3 cellular contexts compared by ENCODE assay signal in genomic region chr17:66008680-66009079, GRCh38.
A peak's percentile ranks its signal among the peaks of the same experiment; 100 is the strongest.
TF ChIP-seq lines count a peak whose summit lies in the region.

No MANE protein-coding gene starts in this region.

TF ChIP-seq in SK-N-SH treated with all-trans-retinoic acid at 6 μM for 48 hours, 23 proteins besides CTCF, POLR2A, EP300 and RAD21:
- TF ChIP-seq, protein P1, sequence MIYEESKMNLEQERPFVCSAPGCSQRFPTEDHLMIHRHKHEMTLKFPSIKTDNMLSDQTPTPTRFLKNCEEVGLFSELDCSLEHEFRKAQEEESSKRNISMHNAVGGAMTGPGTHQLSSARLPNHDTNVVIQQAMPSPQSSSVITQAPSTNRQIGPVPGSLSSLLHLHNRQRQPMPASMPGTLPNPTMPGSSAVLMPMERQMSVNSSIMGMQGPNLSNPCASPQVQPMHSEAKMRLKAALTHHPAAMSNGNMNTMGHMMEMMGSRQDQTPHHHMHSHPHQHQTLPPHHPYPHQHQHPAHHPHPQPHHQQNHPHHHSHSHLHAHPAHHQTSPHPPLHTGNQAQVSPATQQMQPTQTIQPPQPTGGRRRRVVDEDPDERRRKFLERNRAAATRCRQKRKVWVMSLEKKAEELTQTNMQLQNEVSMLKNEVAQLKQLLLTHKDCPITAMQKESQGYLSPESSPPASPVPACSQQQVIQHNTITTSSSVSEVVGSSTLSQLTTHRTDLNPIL (CRISPR knock-in tag; IDR thresholded peaks at IDR 0.05; ENCODE audit: low read depth), result no peak
- peak; percentile 93 for TF ChIP-seq ZNF8 (CRISPR knock-in tag; IDR thresholded peaks at IDR 0.05)
- TF ChIP-seq RARB (CRISPR knock-in tag; IDR thresholded peaks at IDR 0.05), result no peak
- TF ChIP-seq ZC3H10 (CRISPR knock-in tag; IDR thresholded peaks at IDR 0.05), result no peak
- no peak for TF ChIP-seq BACH2 (CRISPR knock-in tag; IDR thresholded peaks at IDR 0.05; ENCODE audit: borderline replicate concordance)
- TF ChIP-seq ZFP3 (CRISPR knock-in tag; IDR thresholded peaks at IDR 0.05), result no peak

TF ChIP-seq in SK-N-SH, 30 proteins besides CTCF, POLR2A, EP300 and RAD21:
- TF ChIP-seq, protein P2, sequence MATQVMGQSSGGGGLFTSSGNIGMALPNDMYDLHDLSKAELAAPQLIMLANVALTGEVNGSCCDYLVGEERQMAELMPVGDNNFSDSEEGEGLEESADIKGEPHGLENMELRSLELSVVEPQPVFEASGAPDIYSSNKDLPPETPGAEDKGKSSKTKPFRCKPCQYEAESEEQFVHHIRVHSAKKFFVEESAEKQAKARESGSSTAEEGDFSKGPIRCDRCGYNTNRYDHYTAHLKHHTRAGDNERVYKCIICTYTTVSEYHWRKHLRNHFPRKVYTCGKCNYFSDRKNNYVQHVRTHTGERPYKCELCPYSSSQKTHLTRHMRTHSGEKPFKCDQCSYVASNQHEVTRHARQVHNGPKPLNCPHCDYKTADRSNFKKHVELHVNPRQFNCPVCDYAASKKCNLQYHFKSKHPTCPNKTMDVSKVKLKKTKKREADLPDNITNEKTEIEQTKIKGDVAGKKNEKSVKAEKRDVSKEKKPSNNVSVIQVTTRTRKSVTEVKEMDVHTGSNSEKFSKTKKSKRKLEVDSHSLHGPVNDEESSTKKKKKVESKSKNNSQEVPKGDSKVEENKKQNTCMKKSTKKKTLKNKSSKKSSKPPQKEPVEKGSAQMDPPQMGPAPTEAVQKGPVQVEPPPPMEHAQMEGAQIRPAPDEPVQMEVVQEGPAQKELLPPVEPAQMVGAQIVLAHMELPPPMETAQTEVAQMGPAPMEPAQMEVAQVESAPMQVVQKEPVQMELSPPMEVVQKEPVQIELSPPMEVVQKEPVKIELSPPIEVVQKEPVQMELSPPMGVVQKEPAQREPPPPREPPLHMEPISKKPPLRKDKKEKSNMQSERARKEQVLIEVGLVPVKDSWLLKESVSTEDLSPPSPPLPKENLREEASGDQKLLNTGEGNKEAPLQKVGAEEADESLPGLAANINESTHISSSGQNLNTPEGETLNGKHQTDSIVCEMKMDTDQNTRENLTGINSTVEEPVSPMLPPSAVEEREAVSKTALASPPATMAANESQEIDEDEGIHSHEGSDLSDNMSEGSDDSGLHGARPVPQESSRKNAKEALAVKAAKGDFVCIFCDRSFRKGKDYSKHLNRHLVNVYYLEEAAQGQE (IDR thresholded peaks at IDR 0.05; ENCODE audit: low read depth, low read length), result no peak
- TF ChIP-seq RFX5 (IDR thresholded peaks at IDR 0.05; ENCODE audit: low read length) (no peak), IRF3 (IDR thresholded peaks at IDR 0.05; ENCODE audit: low read depth, low read length) (no peak), TAF1 (IDR thresholded peaks at IDR 0.05; ENCODE audit: borderline replicate concordance, low read depth, low read length) (no peak)
TF ChIP-seq in SK-N-SH: peak in this region for 0.

TF ChIP-seq in HEK293, 187 proteins besides CTCF, POLR2A, EP300 and RAD21 (continued from another document):
- TF ChIP-seq, protein P3, sequence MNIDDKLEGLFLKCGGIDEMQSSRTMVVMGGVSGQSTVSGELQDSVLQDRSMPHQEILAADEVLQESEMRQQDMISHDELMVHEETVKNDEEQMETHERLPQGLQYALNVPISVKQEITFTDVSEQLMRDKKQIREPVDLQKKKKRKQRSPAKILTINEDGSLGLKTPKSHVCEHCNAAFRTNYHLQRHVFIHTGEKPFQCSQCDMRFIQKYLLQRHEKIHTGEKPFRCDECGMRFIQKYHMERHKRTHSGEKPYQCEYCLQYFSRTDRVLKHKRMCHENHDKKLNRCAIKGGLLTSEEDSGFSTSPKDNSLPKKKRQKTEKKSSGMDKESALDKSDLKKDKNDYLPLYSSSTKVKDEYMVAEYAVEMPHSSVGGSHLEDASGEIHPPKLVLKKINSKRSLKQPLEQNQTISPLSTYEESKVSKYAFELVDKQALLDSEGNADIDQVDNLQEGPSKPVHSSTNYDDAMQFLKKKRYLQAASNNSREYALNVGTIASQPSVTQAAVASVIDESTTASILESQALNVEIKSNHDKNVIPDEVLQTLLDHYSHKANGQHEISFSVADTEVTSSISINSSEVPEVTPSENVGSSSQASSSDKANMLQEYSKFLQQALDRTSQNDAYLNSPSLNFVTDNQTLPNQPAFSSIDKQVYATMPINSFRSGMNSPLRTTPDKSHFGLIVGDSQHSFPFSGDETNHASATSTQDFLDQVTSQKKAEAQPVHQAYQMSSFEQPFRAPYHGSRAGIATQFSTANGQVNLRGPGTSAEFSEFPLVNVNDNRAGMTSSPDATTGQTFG (tag by site-specific recombination; IDR thresholded peaks at IDR 0.05; ENCODE audit: borderline replicate concordance), result no peak
- TF ChIP-seq ZNF561 (tag by site-specific recombination; IDR thresholded peaks at IDR 0.05; ENCODE audit: borderline replicate concordance) (no peak), ZNF24 (tag by site-specific recombination; IDR thresholded peaks at IDR 0.05) (no peak)
- TF ChIP-seq, protein P4, sequence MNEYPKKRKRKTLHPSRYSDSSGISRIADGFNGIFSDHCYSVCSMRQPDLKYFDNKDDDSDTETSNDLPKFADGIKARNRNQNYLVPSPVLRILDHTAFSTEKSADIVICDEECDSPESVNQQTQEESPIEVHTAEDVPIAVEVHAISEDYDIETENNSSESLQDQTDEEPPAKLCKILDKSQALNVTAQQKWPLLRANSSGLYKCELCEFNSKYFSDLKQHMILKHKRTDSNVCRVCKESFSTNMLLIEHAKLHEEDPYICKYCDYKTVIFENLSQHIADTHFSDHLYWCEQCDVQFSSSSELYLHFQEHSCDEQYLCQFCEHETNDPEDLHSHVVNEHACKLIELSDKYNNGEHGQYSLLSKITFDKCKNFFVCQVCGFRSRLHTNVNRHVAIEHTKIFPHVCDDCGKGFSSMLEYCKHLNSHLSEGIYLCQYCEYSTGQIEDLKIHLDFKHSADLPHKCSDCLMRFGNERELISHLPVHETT (tag by site-specific recombination; IDR thresholded peaks at IDR 0.05), result no peak
- TF ChIP-seq, protein P5, sequence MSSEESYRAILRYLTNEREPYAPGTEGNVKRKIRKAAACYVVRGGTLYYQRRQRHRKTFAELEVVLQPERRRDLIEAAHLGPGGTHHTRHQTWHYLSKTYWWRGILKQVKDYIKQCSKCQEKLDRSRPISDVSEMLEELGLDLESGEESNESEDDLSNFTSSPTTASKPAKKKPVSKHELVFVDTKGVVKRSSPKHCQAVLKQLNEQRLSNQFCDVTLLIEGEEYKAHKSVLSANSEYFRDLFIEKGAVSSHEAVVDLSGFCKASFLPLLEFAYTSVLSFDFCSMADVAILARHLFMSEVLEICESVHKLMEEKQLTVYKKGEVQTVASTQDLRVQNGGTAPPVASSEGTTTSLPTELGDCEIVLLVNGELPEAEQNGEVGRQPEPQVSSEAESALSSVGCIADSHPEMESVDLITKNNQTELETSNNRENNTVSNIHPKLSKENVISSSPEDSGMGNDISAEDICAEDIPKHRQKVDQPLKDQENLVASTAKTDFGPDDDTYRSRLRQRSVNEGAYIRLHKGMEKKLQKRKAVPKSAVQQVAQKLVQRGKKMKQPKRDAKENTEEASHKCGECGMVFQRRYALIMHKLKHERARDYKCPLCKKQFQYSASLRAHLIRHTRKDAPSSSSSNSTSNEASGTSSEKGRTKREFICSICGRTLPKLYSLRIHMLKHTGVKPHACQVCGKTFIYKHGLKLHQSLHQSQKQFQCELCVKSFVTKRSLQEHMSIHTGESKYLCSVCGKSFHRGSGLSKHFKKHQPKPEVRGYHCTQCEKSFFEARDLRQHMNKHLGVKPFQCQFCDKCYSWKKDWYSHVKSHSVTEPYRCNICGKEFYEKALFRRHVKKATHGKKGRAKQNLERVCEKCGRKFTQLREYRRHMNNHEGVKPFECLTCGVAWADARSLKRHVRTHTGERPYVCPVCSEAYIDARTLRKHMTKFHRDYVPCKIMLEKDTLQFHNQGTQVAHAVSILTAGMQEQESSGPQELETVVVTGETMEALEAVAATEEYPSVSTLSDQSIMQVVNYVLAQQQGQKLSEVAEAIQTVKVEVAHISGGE (tag by site-specific recombination; conservative IDR thresholded peaks at IDR 0.05; ENCODE audit: low read depth), result no peak
